In genomic region chr12:20492251-20492728, GRCh38 we compare ENCODE assay signal across 11 cellular contexts.
DNase-seq lines count a peak whose midpoint lies in the region; ATAC-seq and TF ChIP-seq lines count a peak whose summit lies in the region.
"Had no signal": no experiment of that assay in that cellular context is flagged by ENCODE, and none has a peak within 500 bp of the region (broad histone marks: within the 10 kb centered on the region; RNA-seq: fewer than 3 reads in every experiment).

No MANE protein-coding gene starts in this region.

- no peak for TF ChIP-seq CTCF in cardiac fibroblast (IDR thresholded peaks at IDR 0.05; ENCODE audit: low read depth, low read length)

- H3K27ac Mint-ChIP-seq in activated naive CD4-positive, alpha-beta T cell treated with anti-CD3 and anti-CD28 coated beads, Interleukin-2, amount 50 U/mL, for 72 hours, result peak overlapping the region in 1 of 2 donors; percentile 78
- H3K27ac Mint-ChIP-seq: activated naive CD8-positive, alpha-beta T cell had no signal

- DNase-seq in activated naive CD4-positive, alpha-beta T cell treated with anti-CD3 and anti-CD28 coated beads, Interleukin-2, amount 50 U/mL, for 72 hours (ENCODE audit: low spot score in 2 of 2), result peak in 1 of 2 donors; percentile 3
- DNase-seq in activated naive CD4-positive, alpha-beta T cell treated with anti-CD3 and anti-CD28 coated beads, Interleukin-2, amount 50 U/mL, for 16 hours, result no peak
- DNase-seq in NOMO-1 (lab: John Stamatoyannopoulos, UW; ENCODE audit: unreplicated experiment in 2 of 2) (peak; percentile 73 to 91), cardiac fibroblast (ENCODE audit: low read depth in 2 of 2) (peak; percentile 54 to 96), NCI-H510A (lab: John Stamatoyannopoulos, UW) (no peak)
- DNase-seq in stimulated activated naive CD8-positive, alpha-beta T cell treated with anti-CD3 and anti-CD28 coated beads, Interleukin-15, Interleukin-2, amounts not matched to agents 100 U/mL and 50 U/mL, for 24 hours, result peak; percentile 8
- DNase-seq: NCI-H345; stimulated activated CD4-positive, alpha-beta T cell treated with anti-CD3 and anti-CD28 coated beads, Interleukin-4, amount 100 ng/mL, for 1 hour had no signal

- no peaks in the 10 kb centered on the region for H3K36me3 Mint-ChIP-seq in activated naive CD4-positive, alpha-beta T cell treated with anti-CD3 and anti-CD28 coated beads, Interleukin-2, amount 50 U/mL, for 72 hours
- H3K36me3 Mint-ChIP-seq: activated naive CD8-positive, alpha-beta T cell had no signal

- H3K9me3 Mint-ChIP-seq in activated naive CD4-positive, alpha-beta T cell treated with anti-CD3 and anti-CD28 coated beads, Interleukin-2, amount 50 U/mL, for 72 hours, result peaks cover 3 to 10% of the 10 kb centered on the region in 2 donors

- peak; percentile 93 to 98 for ATAC-seq in activated naive CD4-positive, alpha-beta T cell treated with anti-CD3 and anti-CD28 coated beads, Interleukin-2, amount 50 U/mL, for 72 hours
- ATAC-seq in stimulated activated naive CD8-positive, alpha-beta T cell treated with anti-CD3 and anti-CD28 coated beads, Interleukin-15, Interleukin-2, amounts not matched to agents 100 U/mL and 50 U/mL, for 24 hours, result peak; percentile 71
- no peak for ATAC-seq in HG02759 (IDR thresholded peaks at IDR 0.05; ENCODE audit: unreplicated experiment)
- ATAC-seq in HG02798 (IDR thresholded peaks at IDR 0.05; ENCODE audit: poor library complexity, unreplicated experiment), result no peak

- no peak overlapping the region for H3K4me3 ChIP-seq in cardiac fibroblast (replicated peaks in 1 of 2; ENCODE audit: low read depth in 2 of 2, low read length in 2 of 2)

Comparison
In these comparisons a context has a peak if more than half of its experiments do, and no peak if none do; other contexts are left out.
1. ATAC-seq: peak in activated naive CD4-positive, alpha-beta T cell treated with anti-CD3 and anti-CD28 coated beads, Interleukin-2, amount 50 U/mL, for 72 hours (2 of 2) and stimulated activated naive CD8-positive, alpha-beta T cell treated with anti-CD3 and anti-CD28 coated beads, Interleukin-15, Interleukin-2, amounts not matched to agents 100 U/mL and 50 U/mL, for 24 hours (single experiment); none in HG02759 (single experiment) and HG02798 (single experiment).
2. DNase-seq: peak in NOMO-1 (2 of 2), cardiac fibroblast (2 of 2) and stimulated activated naive CD8-positive, alpha-beta T cell treated with anti-CD3 and anti-CD28 coated beads, Interleukin-15, Interleukin-2, amounts not matched to agents 100 U/mL and 50 U/mL, for 24 hours (single experiment); none in activated naive CD4-positive, alpha-beta T cell treated with anti-CD3 and anti-CD28 coated beads, Interleukin-2, amount 50 U/mL, for 16 hours (single experiment) and NCI-H510A (single experiment).